In the genomic region with DNA sequence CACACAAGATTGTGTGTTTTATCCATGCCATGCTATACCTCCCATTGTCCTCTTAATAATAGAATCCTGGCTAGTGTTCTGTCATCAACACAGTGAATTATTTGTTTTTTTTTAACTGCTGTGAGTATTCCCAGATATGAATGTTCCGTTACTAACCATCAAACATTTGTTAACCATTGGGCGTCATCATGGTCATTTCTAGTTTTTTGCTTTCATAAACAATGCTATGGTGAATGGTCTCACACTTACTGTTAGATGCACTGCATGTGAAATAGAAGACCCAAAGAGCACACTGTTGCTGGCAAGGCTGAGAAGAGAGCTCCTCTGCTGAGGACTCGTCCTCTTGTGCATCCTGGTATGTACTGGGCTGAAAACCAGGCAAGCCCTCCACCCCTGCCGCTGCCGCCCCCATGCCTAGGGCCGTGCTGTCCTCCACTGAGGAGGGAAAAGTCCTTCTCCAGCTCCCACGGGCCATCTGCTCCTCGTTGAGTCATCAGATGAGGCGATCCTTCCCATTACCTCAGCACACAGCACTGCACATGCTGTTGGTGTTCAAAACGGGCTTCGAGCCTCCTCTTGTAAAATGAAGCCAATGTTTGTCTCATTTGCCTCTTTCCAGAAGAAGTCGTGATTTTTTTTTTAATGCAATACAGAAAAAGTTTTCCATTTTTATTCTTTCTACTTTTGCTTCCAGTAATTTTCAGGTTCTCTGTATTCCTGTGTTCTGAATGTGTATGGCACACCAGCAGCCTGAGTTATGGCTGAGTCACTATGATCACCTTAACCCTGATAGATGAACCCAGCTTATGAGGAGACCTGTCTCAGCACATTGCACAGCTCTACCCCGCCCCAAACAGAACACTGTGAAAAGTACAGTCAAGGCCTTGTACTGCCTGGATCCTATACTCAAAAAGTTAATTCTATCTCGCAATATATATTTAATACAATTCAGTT, we compare ENCODE assay signal across 1 cellular context.
TF ChIP-seq lines count a peak whose summit lies in the region.

No MANE protein-coding gene starts in this region.

TF ChIP-seq in IMR-90, 13 proteins besides CTCF, POLR2A, EP300 and RAD21:
- TF ChIP-seq, protein P1, sequence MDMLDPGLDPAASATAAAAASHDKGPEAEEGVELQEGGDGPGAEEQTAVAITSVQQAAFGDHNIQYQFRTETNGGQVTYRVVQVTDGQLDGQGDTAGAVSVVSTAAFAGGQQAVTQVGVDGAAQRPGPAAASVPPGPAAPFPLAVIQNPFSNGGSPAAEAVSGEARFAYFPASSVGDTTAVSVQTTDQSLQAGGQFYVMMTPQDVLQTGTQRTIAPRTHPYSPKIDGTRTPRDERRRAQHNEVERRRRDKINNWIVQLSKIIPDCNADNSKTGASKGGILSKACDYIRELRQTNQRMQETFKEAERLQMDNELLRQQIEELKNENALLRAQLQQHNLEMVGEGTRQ (IDR thresholded peaks at IDR 0.05; ENCODE audit: low read depth, low read length): no peak
- no peak for TF ChIP-seq CHD1 (IDR thresholded peaks at IDR 0.05; ENCODE audit: low read depth, low read length)
- peak; percentile 42; the same call in 1 of the 2 replicates for TF ChIP-seq MAZ (IDR thresholded peaks at IDR 0.05; ENCODE audit: borderline replicate concordance, low read depth, low read length)
- TF ChIP-seq RCOR1 (IDR thresholded peaks at IDR 0.05; ENCODE audit: insufficient replicate concordance, low read length): peak; percentile 71
- TF ChIP-seq CEBPB (IDR thresholded peaks at IDR 0.05; ENCODE audit: low read depth, low read length): peak; percentile 27; the same call in 1 of the 2 replicates
- TF ChIP-seq NFE2L2 (IDR thresholded peaks at IDR 0.05; ENCODE audit: low read depth, low read length): peak; percentile 47; the same call in 1 of the 2 replicates
- TF ChIP-seq RFX5 (IDR thresholded peaks at IDR 0.05; ENCODE audit: low read depth, low read length): no peak
- TF ChIP-seq SMC3 (IDR thresholded peaks at IDR 0.05; ENCODE audit: low read depth, low read length): peak; percentile 22
- TF ChIP-seq, protein P2, sequence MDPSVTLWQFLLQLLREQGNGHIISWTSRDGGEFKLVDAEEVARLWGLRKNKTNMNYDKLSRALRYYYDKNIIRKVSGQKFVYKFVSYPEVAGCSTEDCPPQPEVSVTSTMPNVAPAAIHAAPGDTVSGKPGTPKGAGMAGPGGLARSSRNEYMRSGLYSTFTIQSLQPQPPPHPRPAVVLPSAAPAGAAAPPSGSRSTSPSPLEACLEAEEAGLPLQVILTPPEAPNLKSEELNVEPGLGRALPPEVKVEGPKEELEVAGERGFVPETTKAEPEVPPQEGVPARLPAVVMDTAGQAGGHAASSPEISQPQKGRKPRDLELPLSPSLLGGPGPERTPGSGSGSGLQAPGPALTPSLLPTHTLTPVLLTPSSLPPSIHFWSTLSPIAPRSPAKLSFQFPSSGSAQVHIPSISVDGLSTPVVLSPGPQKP (IDR thresholded peaks at IDR 0.05; ENCODE audit: borderline replicate concordance, low read depth, low read length): no peak
- peak; percentile 61; the same call in 1 of the 2 replicates for TF ChIP-seq MXI1 (IDR thresholded peaks at IDR 0.05; ENCODE audit: borderline replicate concordance, low read depth, low read length)
- TF ChIP-seq BHLHE40 (IDR thresholded peaks at IDR 0.05; ENCODE audit: low read depth, low read length): peak; percentile 76
- TF ChIP-seq FOS (IDR thresholded peaks at IDR 0.05; ENCODE audit: low read depth, low read length): peak; percentile 78
- no peak for TF ChIP-seq MAFK (IDR thresholded peaks at IDR 0.05; ENCODE audit: low read depth, low read length)
